In genomic region chrX:13085533-13085932, GRCh38 we compare ENCODE assay signal across 12 cellular contexts. TPM values are rescaled to one million over a fixed set of nuclear protein-coding genes. Genes with fewer than 3 reads are reported as not detected.
A peak's percentile ranks its signal among the peaks of the same experiment; 100 is the strongest.
DNase-seq lines count a peak whose midpoint lies in the region; ATAC-seq and TF ChIP-seq lines count a peak whose summit lies in the region.
"Had no signal": no experiment of that assay in that cellular context is flagged by ENCODE, and none has a peak within 500 bp of the region (broad histone marks: within the 10 kb centered on the region; RNA-seq: fewer than 3 reads in every experiment).

No MANE protein-coding gene starts in this region.

- peak overlapping the region; percentile 100 for H3K27ac ChIP-seq in KOPT-K1 (ENCODE audit: low read depth, low read length, poor library complexity, severe bottlenecking)

- no peak for ATAC-seq in activated T-cell treated with anti-CD3 and anti-CD28 coated beads, Interleukin-2, amount 50 U/mL, for 4 hours
- ATAC-seq in natural killer cell (no peak), GM21360 (IDR thresholded peaks at IDR 0.05; ENCODE audit: unreplicated experiment) (no peak)

- TF ChIP-seq CTCF in natural killer cell (IDR thresholded peaks at IDR 0.05) = no peak

- H3K4me3 ChIP-seq in GM08714 (ENCODE audit: low read length) = peak overlapping the region; percentile 22; the same call in 1 of the 2 replicates

- H3K36me3 Mint-ChIP-seq in activated T-cell treated with anti-CD3 and anti-CD28 coated beads, Interleukin-2, amount 50 U/mL, for 4 hours (ENCODE audit: insufficient read depth) = no peaks in the 10 kb centered on the region
- no peaks in the 10 kb centered on the region for H3K36me3 Mint-ChIP-seq in natural killer cell

- H3K27ac Mint-ChIP-seq in natural killer cell = peak overlapping the region; percentile 99

- H3K4me1 Mint-ChIP-seq in activated T-cell treated with anti-CD3 and anti-CD28 coated beads, Interleukin-2, amount 50 U/mL, for 4 hours (ENCODE audit: low read depth) = peaks cover 95% of the 10 kb centered on the region
- H3K4me1 Mint-ChIP-seq in natural killer cell = peaks cover 73 to 84% of the 10 kb centered on the region in 2 donors

- no peaks in the 10 kb centered on the region for H3K27me3 Mint-ChIP-seq in activated T-cell treated with anti-CD3 and anti-CD28 coated beads, Interleukin-2, amount 50 U/mL, for 4 hours (ENCODE audit: low read depth)
- H3K27me3 Mint-ChIP-seq in natural killer cell (ENCODE audit: low read depth in 2 of 2) = peaks cover 0 to 10% of the 10 kb centered on the region in 2 donors

- H3K9me3 ChIP-seq in KOPT-K1 (ENCODE audit: insufficient read depth, low read length, poor library complexity, severe bottlenecking) = no peaks in the 10 kb centered on the region

- no peaks in the 10 kb centered on the region for H3K9me3 Mint-ChIP-seq in activated T-cell treated with anti-CD3 and anti-CD28 coated beads, Interleukin-2, amount 50 U/mL, for 4 hours
- H3K9me3 Mint-ChIP-seq in natural killer cell = peaks cover 0 to 3% of the 10 kb centered on the region in 2 donors

- H3K4me3 Mint-ChIP-seq in activated T-cell treated with anti-CD3 and anti-CD28 coated beads, Interleukin-2, amount 50 U/mL, for 4 hours = peak overlapping the region; percentile 58
- H3K4me3 Mint-ChIP-seq in natural killer cell = peak overlapping the region; percentile 90

- DNase-seq in activated T-cell treated with anti-CD3 and anti-CD28 coated beads, Interleukin-2, amount 50 U/mL, for 4 hours = peak; percentile 29
- no peak for DNase-seq in natural killer cell
- DNase-seq in SKM-1 (lab: John Stamatoyannopoulos, UW; ENCODE audit: unreplicated experiment) = no peak
- no peak for DNase-seq in nucleus accumbens (lab: John Stamatoyannopoulos, UW)
- DNase-seq in NCI-H2171 treated with DMSO at 0.1 percent for 48 hours (lab: John Stamatoyannopoulos, UW) = no peak
- DNase-seq: HCEC 1CT, NCI-H1105, trophoblast cell had no signal

- intact Hi-C loops in natural killer cell (cut with micrococcal nuclease) = loop anchor here (5.0 to 10.0 kb wide), 3 partner anchors 33 to 609 kb away; no protein-coding TSS in a partner anchor

- no peaks in the 10 kb centered on the region for H3K36me3 ChIP-seq in KOPT-K1 (ENCODE audit: insufficient read depth, low read length)

RNA-seq across cellular contexts. Expression of gene FAM9C, which starts 41.1 kb away (rescaled TPM):
- not detected for total RNA-seq in activated T-cell treated with anti-CD3 and anti-CD28 coated beads, Interleukin-2, amount 50 U/mL, for 4 hours
- not detected for total RNA-seq in natural killer cell
- total RNA-seq: osteoblast had no signal
